Comparison of ENCODE assay signal across 2 cellular contexts in genomic region chr10:116246263-116246662, GRCh38.
TF ChIP-seq lines count a peak whose summit lies in the region.

No MANE protein-coding gene starts in this region.

TF ChIP-seq in K562, 482 proteins besides CTCF, POLR2A, EP300 and RAD21:
- TF ChIP-seq SMAD2 (IDR thresholded peaks at IDR 0.05; ENCODE audit: low read depth, low read length) (no peak), VEZF1 (CRISPR knock-in tag; IDR thresholded peaks at IDR 0.05) (no peak), ZNF316 (IDR thresholded peaks at IDR 0.05) (peak; percentile 34; the same call in 1 of the 2 replicates), TCF7L2 (IDR thresholded peaks at IDR 0.05; ENCODE audit: low read depth, low read length) (no peak), ZKSCAN8 (CRISPR knock-in tag; IDR thresholded peaks at IDR 0.05) (no peak), MCM7 (IDR thresholded peaks at IDR 0.05) (no peak), SFPQ (IDR thresholded peaks at IDR 0.05; ENCODE audit: low read depth, low read length) (no peak), KLF16 (IDR thresholded peaks at IDR 0.05) (no peak), PTRF (tag; IDR thresholded peaks at IDR 0.05) (no peak), MYNN (IDR thresholded peaks at IDR 0.05) (no peak), MYNN (CRISPR knock-in tag; IDR thresholded peaks at IDR 0.05) (no peak), RNF2 (IDR thresholded peaks at IDR 0.05) (no peak), NCOR1 (IDR thresholded peaks at IDR 0.05) (no peak), CTCFL (IDR thresholded peaks at IDR 0.05; ENCODE audit: borderline replicate concordance, insufficient read depth, low read depth, low read length, poor library complexity, severe bottlenecking) (no peak), MAFF (IDR thresholded peaks at IDR 0.05; ENCODE audit: low read length) (0 out of 2 replicates have a peak, but pooled peaks have one; percentile 4), ZEB2 (IDR thresholded peaks at IDR 0.05) (no peak), SIN3B (IDR thresholded peaks at IDR 0.05; ENCODE audit: low read depth) (no peak)

TF ChIP-seq in HepG2, 621 proteins besides CTCF, POLR2A, EP300 and RAD21:
- TF ChIP-seq ZNF138 (CRISPR knock-in tag; IDR thresholded peaks at IDR 0.05; ENCODE audit: low read depth) = no peak
- no peak for TF ChIP-seq PLSCR1 (CRISPR knock-in tag; IDR thresholded peaks at IDR 0.05; ENCODE audit: borderline replicate concordance)
- peak in 1 of 2 experiments; percentile 61; a peak in 2 of 4 replicates for TF ChIP-seq MAFK (conservative IDR thresholded peaks at IDR 0.05 in 1 of 2, IDR thresholded peaks at IDR 0.05 in 1 of 2; ENCODE audit: low read length in 2 of 2)
- no peak for TF ChIP-seq RARG (CRISPR knock-in tag; IDR thresholded peaks at IDR 0.05; ENCODE audit: low read depth)
- no peak for TF ChIP-seq GTF2F1 (IDR thresholded peaks at IDR 0.05; ENCODE audit: low read length)
- TF ChIP-seq MAFF (IDR thresholded peaks at IDR 0.05; ENCODE audit: low read depth, low read length) = peak; percentile 26; the same call in 1 of the 2 replicates
- TF ChIP-seq ZNF407 (CRISPR knock-in tag; IDR thresholded peaks at IDR 0.05; ENCODE audit: not compliant biosample characterization) = no peak
- no peak for TF ChIP-seq TFDP1 (CRISPR knock-in tag; IDR thresholded peaks at IDR 0.05; ENCODE audit: borderline replicate concordance)
